16 cellular contexts compared by ENCODE assay signal in genomic region chr20:58712116-58712822, GRCh38. TPM values are rescaled to one million over a fixed set of nuclear protein-coding genes. Genes with fewer than 3 reads are reported as not detected.
DNase-seq lines count a peak whose midpoint lies in the region; ATAC-seq and TF ChIP-seq lines count a peak whose summit lies in the region.
"Had no signal": no experiment of that assay in that cellular context is flagged by ENCODE, and none has a peak within 500 bp of the region (broad histone marks: within the 10 kb centered on the region; RNA-seq: fewer than 3 reads in every experiment).

No MANE protein-coding gene starts in this region.

- H2BK12ac ChIP-seq in neuronal stem cell (ENCODE audit: low read length), result no peak overlapping the region

- no peak overlapping the region for H3K27ac Mint-ChIP-seq in chondrocyte (ENCODE audit: unreplicated experiment)
- H3K27ac Mint-ChIP-seq in CD4-positive, alpha-beta memory T cell, result no peak overlapping the region

- H3K27me3 ChIP-seq in neuronal stem cell (ENCODE audit: control insufficient read depth in 3 of 3, insufficient read depth in 3 of 3, low read depth in 1 of 3, low read length in 3 of 3), result no peaks in the 10 kb centered on the region
- H3K27me3 ChIP-seq in CD4-positive, alpha-beta memory T cell (ENCODE audit: insufficient read depth, low read length), result no peaks in the 10 kb centered on the region
- H3K27me3 ChIP-seq: testis had no signal

- H3K36me3 Mint-ChIP-seq in chondrocyte (ENCODE audit: low read depth), result no peaks in the 10 kb centered on the region
- peaks cover 6 to 7% of the 10 kb centered on the region in 2 donors for H3K36me3 Mint-ChIP-seq in CD4-positive, alpha-beta memory T cell

- peaks cover 0 to 4% of the 10 kb centered on the region in 2 donors for H3K36me3 ChIP-seq in neuronal stem cell (replicated peaks in 1 of 2; ENCODE audit: control insufficient read depth in 2 of 2, insufficient read depth in 2 of 2, low read length in 2 of 2)
- H3K36me3 ChIP-seq in CD4-positive, alpha-beta memory T cell (ENCODE audit: insufficient read depth, low read length), result no peaks in the 10 kb centered on the region

- no peak overlapping the region for H4K91ac ChIP-seq in neuronal stem cell (ENCODE audit: low read depth, low read length, poor library complexity)

- TF ChIP-seq CTCF in chondrocyte (IDR thresholded peaks at IDR 0.05), result no peak

- no peaks in the 10 kb centered on the region for H3K9me3 ChIP-seq in neuronal stem cell (replicated peaks in 1 of 2; ENCODE audit: control insufficient read depth in 2 of 2, insufficient read depth in 1 of 2, low read depth in 1 of 2, low read length in 2 of 2)
- H3K9me3 ChIP-seq in CD4-positive, alpha-beta memory T cell (ENCODE audit: control insufficient read depth in 1 of 2, low read length in 2 of 2), result no peaks in the 10 kb centered on the region
- H3K9me3 ChIP-seq: testis had no signal

- no peaks in the 10 kb centered on the region for H3K27me3 Mint-ChIP-seq in chondrocyte (ENCODE audit: low read depth)
- no peaks in the 10 kb centered on the region for H3K27me3 Mint-ChIP-seq in CD4-positive, alpha-beta memory T cell

- DNase-seq in activated CD4-positive, alpha-beta T cell treated with anti-CD3 and anti-CD28 coated beads for 1 hour, result peak; percentile 4
- no peak for DNase-seq in activated CD4-positive, alpha-beta T cell treated with anti-CD3 and anti-CD28 coated beads for 48 hours
- peak; percentile 1 for DNase-seq in Ammon's horn (ENCODE audit: low spot score)
- peak; percentile 79 for DNase-seq in chondrocyte (ENCODE audit: low spot score)
- DNase-seq in neuronal stem cell (ENCODE audit: low spot score), result no peak
- no peak for DNase-seq in erythroblast (lab: John Stamatoyannopoulos, UW)
- DNase-seq in CD4-positive, alpha-beta memory T cell, result no peak
- DNase-seq: EL, glutamatergic neuron, KG1, NCI-H1694, NCI-H510A treated with DMSO at 0.1 percent for 48 hours, PC-9 had no signal

- no peak overlapping the region for H3K4me3 ChIP-seq in neuronal stem cell (ENCODE audit: low read length in 2 of 2)
- no peak overlapping the region for H3K4me3 ChIP-seq in CD4-positive, alpha-beta memory T cell (ENCODE audit: low read length in 2 of 2)
- H3K4me3 ChIP-seq: PC-9, testis had no signal

- intact Hi-C loops in CD4-positive, alpha-beta memory T cell (cut with micrococcal nuclease), result no loop called here

- no peak overlapping the region for H3K27ac ChIP-seq in neuronal stem cell (replicated peaks; ENCODE audit: low read length)
- no peak overlapping the region for H3K27ac ChIP-seq in CD4-positive, alpha-beta memory T cell (ENCODE audit: low read depth, low read length)
- H3K27ac ChIP-seq: HL-60, PC-9, testis had no signal

- H3K4me1 ChIP-seq in neuronal stem cell (ENCODE audit: control insufficient read depth in 2 of 2, insufficient read depth in 1 of 2, low read depth in 1 of 2, low read length in 2 of 2), result peaks cover 14 to 16% of the 10 kb centered on the region in 2 donors
- H3K4me1 ChIP-seq in CD4-positive, alpha-beta memory T cell (ENCODE audit: insufficient read depth, low read length), result no peaks in the 10 kb centered on the region
- H3K4me1 ChIP-seq: testis had no signal

- peak overlapping the region; percentile 27 for H3K18ac ChIP-seq in neuronal stem cell (ENCODE audit: low read length)

- no peaks in the 10 kb centered on the region for H3K9me3 Mint-ChIP-seq in chondrocyte (ENCODE audit: low read depth)
- H3K9me3 Mint-ChIP-seq in CD4-positive, alpha-beta memory T cell, result no peaks in the 10 kb centered on the region

- WGBS in neuronal stem cell (ENCODE audit: extremely low coverage in 2 of 2, insufficient read length in 2 of 2, insufficient replicate concordance in 1 of 2), 2 donors, result no CpG with 5 or more reads among the region's 23 CpGs

- POLR2A ChIA-PET in CD4-positive, alpha-beta memory T cell (lab: Charles Lee; ENCODE audit: partially characterized antibody), result no interaction called here

- CTCF ChIA-PET in CD4-positive, alpha-beta memory T cell (lab: Charles Lee; ENCODE audit: partially characterized antibody), result no interaction called here

- H3K4me3 Mint-ChIP-seq in chondrocyte (ENCODE audit: unreplicated experiment), result no peak overlapping the region
- no peak overlapping the region for H3K4me3 Mint-ChIP-seq in CD4-positive, alpha-beta memory T cell

- no peak overlapping the region for H3K4ac ChIP-seq in neuronal stem cell (ENCODE audit: low read length)

- H3K9ac ChIP-seq in neuronal stem cell (ENCODE audit: low read depth, low read length, poor library complexity), result no peak overlapping the region

- no peak overlapping the region for H2AFZ ChIP-seq in neuronal stem cell (ENCODE audit: low read length)
- H2AFZ ChIP-seq: PC-9 had no signal

- H2BK120ac ChIP-seq in neuronal stem cell (ENCODE audit: low read depth, low read length), result no peak overlapping the region

- H3K79me1 ChIP-seq in neuronal stem cell (ENCODE audit: low read depth, low read length), result no peaks in the 10 kb centered on the region

- H3K4me1 Mint-ChIP-seq in chondrocyte (ENCODE audit: low read depth), result no peaks in the 10 kb centered on the region
- H3K4me1 Mint-ChIP-seq in CD4-positive, alpha-beta memory T cell, result peaks cover 0 to 2% (median 0%) of the 10 kb centered on the region in 4 donors

- H3K14ac ChIP-seq in neuronal stem cell (ENCODE audit: low read length), result peak overlapping the region; percentile 56

- no peak for TF ChIP-seq POLR2A in erythroblast (IDR thresholded peaks at IDR 0.05; ENCODE audit: low read length)

- H2BK15ac ChIP-seq in neuronal stem cell (ENCODE audit: low read length), result no peak overlapping the region

- no peak overlapping the region for H2BK5ac ChIP-seq in neuronal stem cell (ENCODE audit: low read length)

- H3K23ac ChIP-seq in neuronal stem cell (ENCODE audit: low read depth, low read length, poor library complexity), result no peak overlapping the region

- H4K8ac ChIP-seq in neuronal stem cell (ENCODE audit: low read depth, low read length), result no peak overlapping the region

- no peak overlapping the region for H3K4me2 ChIP-seq in neuronal stem cell (ENCODE audit: insufficient read depth, low read length, poor library complexity, severe bottlenecking)
- H3K4me2 ChIP-seq: PC-9 had no signal

- no peak for ATAC-seq in HG02938 (IDR thresholded peaks at IDR 0.05; ENCODE audit: unreplicated experiment)

- peak overlapping the region; percentile 63 for H2AK5ac ChIP-seq in neuronal stem cell (ENCODE audit: low read depth, low read length)

RNA-seq across cellular contexts. Expression of gene NPEPL1, which starts 19.7 kb away (rescaled TPM):
- 10.2 to 32.8 TPM (median 31.3 TPM) in 3 replicates for total RNA-seq in chondrocyte
- polyA plus RNA-seq in neuronal stem cell (2013, experiment 1 of 2), result 21.4 TPM
- 19.5 TPM for polyA plus RNA-seq in neuronal stem cell (2013, experiment 2 of 2)
- total RNA-seq in CD4-positive, alpha-beta memory T cell, result 10 to 100 TPM; 44.2 to 44.8 TPM
- 10 to 100 TPM in 1 of 2 donors, 1 to 10 TPM in 1; 8.9 to 11.9 TPM for polyA plus RNA-seq in CD4-positive, alpha-beta memory T cell

Comparison
In these comparisons a context has a peak if more than half of its experiments do, and no peak if none do; other contexts are left out.
1. DNase-seq: peak in activated CD4-positive, alpha-beta T cell treated with anti-CD3 and anti-CD28 coated beads for 1 hour (single experiment), Ammon's horn (single experiment) and chondrocyte (single experiment); none in activated CD4-positive, alpha-beta T cell treated with anti-CD3 and anti-CD28 coated beads for 48 hours (single experiment), neuronal stem cell (single experiment), erythroblast (0 of 2) and CD4-positive, alpha-beta memory T cell (0 of 5).